28 cellular contexts compared by ENCODE assay signal in the genomic region with DNA sequence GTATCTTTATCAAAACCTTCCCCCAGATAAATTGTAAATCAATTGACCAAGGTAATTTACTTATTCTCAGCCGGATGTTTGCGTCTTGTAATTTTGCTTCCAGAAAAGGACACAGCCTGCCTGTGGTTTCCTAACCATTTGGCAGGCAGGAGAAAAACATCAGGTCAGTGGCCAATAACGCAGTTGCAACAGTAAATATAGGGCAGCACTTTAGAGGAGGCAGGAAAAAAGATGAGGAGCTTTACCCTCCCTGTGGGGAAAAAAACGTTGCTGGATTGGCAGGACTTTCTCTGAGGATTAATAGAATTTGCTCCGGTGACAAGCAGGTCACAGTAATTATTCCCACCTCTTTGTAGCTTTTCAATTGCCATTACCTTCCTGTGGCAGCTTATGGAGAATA.
"Had no signal": no experiment of that assay in that cellular context is flagged by ENCODE, and none has a peak within 500 bp of the region (broad histone marks: within the 10 kb centered on the region; RNA-seq: fewer than 3 reads in every experiment).

No MANE protein-coding gene starts in this region.

- H3K27ac ChIP-seq: body of pancreas, PC-9, RWPE1, WERI-Rb-1 had no signal

- H3K4me1 ChIP-seq: body of pancreas had no signal

- H2AFZ ChIP-seq: PC-9 had no signal

- DNase-seq: activated CD4-positive, alpha-beta memory T cell treated with anti-CD3 and anti-CD28 coated beads, Interleukin-2, amount 10 ng/mL, durations not matched to agents 7 days and 5 days; activated CD4-positive, alpha-beta T cell treated with anti-CD3 and anti-CD28 coated beads for 1 hour; activated CD4-positive, alpha-beta T cell treated with anti-CD3 and anti-CD28 coated beads for 48 hours; activated CD4-positive, CD25-positive, alpha-beta regulatory T cell; activated CD8-positive, alpha-beta memory T cell treated with anti-CD3 and anti-CD28 coated beads for 24 hours; activated CD8-positive, alpha-beta memory T cell treated with anti-CD3 and anti-CD28 coated beads, Interleukin-2, amount 10 ng/mL, durations not matched to agents 7 days and 5 days; activated effector memory CD4-positive, alpha-beta T cell treated with anti-CD3 and anti-CD28 coated beads, Interleukin-2, amount 50 U/mL, for 16 hours; activated naive CD4-positive, alpha-beta T cell; activated naive CD8-positive, alpha-beta T cell treated with anti-CD3 and anti-CD28 coated beads, Interleukin-2, amount 10 ng/mL, durations not matched to agents 7 days and 5 days; activated T-cell treated with anti-CD3 and anti-CD28 coated beads, Interleukin-2, amount 50 U/mL, for 1 hour; activated T-cell treated with anti-CD3 and anti-CD28 coated beads, Interleukin-2, amount 50 U/mL, for 72 hours; body of pancreas; caudate nucleus; Kasumi-1; KG1; MG63; NCI-H1048; NCI-H1105 treated with DMSO at 0.1 percent for 48 hours; NCI-H1436; NCI-H1694; PC-9; SIG-M5; T1000 had no signal

- H3K4me2 ChIP-seq: PC-9 had no signal

- H3K4me3 Mint-ChIP-seq: activated CD4-positive, alpha-beta memory T cell treated with anti-CD3 and anti-CD28 coated beads, Interleukin-2, amount 10 ng/mL, durations not matched to agents 7 days and 5 days; activated CD8-positive, alpha-beta memory T cell treated with anti-CD3 and anti-CD28 coated beads, Interleukin-2, amount 10 ng/mL, durations not matched to agents 7 days and 5 days; activated naive CD4-positive, alpha-beta T cell treated with anti-CD3 and anti-CD28 coated beads, Interleukin-2, amount 50 U/mL, for 24 hours; activated naive CD8-positive, alpha-beta T cell treated with anti-CD3 and anti-CD28 coated beads, Interleukin-2, amount 10 ng/mL, durations not matched to agents 7 days and 5 days; activated T-cell treated with anti-CD3 and anti-CD28 coated beads, Interleukin-2, amount 50 U/mL, for 72 hours; activated T-helper 17 cell treated with anti-CD3 and anti-CD28 coated beads, Interleukin-2, amount 50 U/mL, for 72 hours had no signal

- H3K27ac Mint-ChIP-seq: activated CD4-positive, alpha-beta memory T cell treated with anti-CD3 and anti-CD28 coated beads, Interleukin-2, amount 10 ng/mL, durations not matched to agents 7 days and 5 days; activated CD8-positive, alpha-beta memory T cell treated with anti-CD3 and anti-CD28 coated beads, Interleukin-2, amount 10 ng/mL, durations not matched to agents 7 days and 5 days; activated naive CD4-positive, alpha-beta T cell treated with anti-CD3 and anti-CD28 coated beads, Interleukin-2, amount 50 U/mL, for 24 hours; activated naive CD8-positive, alpha-beta T cell treated with anti-CD3 and anti-CD28 coated beads, Interleukin-2, amount 10 ng/mL, durations not matched to agents 7 days and 5 days; activated T-cell treated with anti-CD3 and anti-CD28 coated beads, Interleukin-2, amount 50 U/mL, for 72 hours; activated T-helper 17 cell treated with anti-CD3 and anti-CD28 coated beads, Interleukin-2, amount 50 U/mL, for 72 hours had no signal

- H3K36me3 ChIP-seq: MG63, WERI-Rb-1 had no signal

- H3K9me3 ChIP-seq: body of pancreas, MG63 had no signal

- H3K36me3 Mint-ChIP-seq: activated CD8-positive, alpha-beta memory T cell treated with anti-CD3 and anti-CD28 coated beads, Interleukin-2, amount 10 ng/mL, durations not matched to agents 7 days and 5 days; activated naive CD4-positive, alpha-beta T cell treated with anti-CD3 and anti-CD28 coated beads, Interleukin-2, amount 50 U/mL, for 24 hours; activated naive CD8-positive, alpha-beta T cell treated with anti-CD3 and anti-CD28 coated beads, Interleukin-2, amount 10 ng/mL, durations not matched to agents 7 days and 5 days had no signal

- H3K27me3 ChIP-seq: body of pancreas, MG63 had no signal

- H3K27me3 Mint-ChIP-seq: activated CD4-positive, alpha-beta memory T cell treated with anti-CD3 and anti-CD28 coated beads, Interleukin-2, amount 10 ng/mL, durations not matched to agents 7 days and 5 days; activated CD8-positive, alpha-beta memory T cell treated with anti-CD3 and anti-CD28 coated beads, Interleukin-2, amount 10 ng/mL, durations not matched to agents 7 days and 5 days; activated naive CD4-positive, alpha-beta T cell treated with anti-CD3 and anti-CD28 coated beads, Interleukin-2, amount 50 U/mL, for 24 hours; activated naive CD8-positive, alpha-beta T cell treated with anti-CD3 and anti-CD28 coated beads, Interleukin-2, amount 10 ng/mL, durations not matched to agents 7 days and 5 days; activated T-helper 17 cell treated with anti-CD3 and anti-CD28 coated beads, Interleukin-2, amount 50 U/mL, for 72 hours had no signal

- ATAC-seq: activated CD8-positive, alpha-beta memory T cell treated with anti-CD3 and anti-CD28 coated beads, Interleukin-2, amount 10 ng/mL, durations not matched to agents 7 days and 5 days; activated T-cell treated with anti-CD3 and anti-CD28 coated beads, Interleukin-2, amount 50 U/mL, for 72 hours; activated T-helper 17 cell treated with anti-CD3 and anti-CD28 coated beads, Interleukin-2, amount 50 U/mL, for 72 hours; body of pancreas; Right ventricle myocardium inferior had no signal

- H3K4me3 ChIP-seq: body of pancreas, MG63, PC-9 had no signal

- H3K4me1 Mint-ChIP-seq: activated CD4-positive, alpha-beta memory T cell treated with anti-CD3 and anti-CD28 coated beads, Interleukin-2, amount 10 ng/mL, durations not matched to agents 7 days and 5 days; activated CD8-positive, alpha-beta memory T cell treated with anti-CD3 and anti-CD28 coated beads, Interleukin-2, amount 10 ng/mL, durations not matched to agents 7 days and 5 days; activated naive CD4-positive, alpha-beta T cell treated with anti-CD3 and anti-CD28 coated beads, Interleukin-2, amount 50 U/mL, for 24 hours; activated naive CD8-positive, alpha-beta T cell treated with anti-CD3 and anti-CD28 coated beads, Interleukin-2, amount 10 ng/mL, durations not matched to agents 7 days and 5 days; activated T-helper 17 cell treated with anti-CD3 and anti-CD28 coated beads, Interleukin-2, amount 50 U/mL, for 72 hours had no signal
